In genomic region chr14:68705741-68706283, GRCh38 we compare ENCODE assay signal across 1 cellular context.
TF ChIP-seq lines count a peak whose summit lies in the region.

No MANE protein-coding gene starts in this region.

TF ChIP-seq in GM23338, 12 proteins besides CTCF, POLR2A, EP300 and RAD21:
- TF ChIP-seq ZNF462 (CRISPR knock-in tag; IDR thresholded peaks at IDR 0.05), result no peak
